7 cellular contexts compared by ENCODE assay signal in genomic region chr22:50731811-50732624, GRCh38. TPM values are rescaled to one million over a fixed set of nuclear protein-coding genes. Genes with fewer than 3 reads are reported as not detected.
DNase-seq lines count a peak whose midpoint lies in the region; ATAC-seq and TF ChIP-seq lines count a peak whose summit lies in the region.

No MANE protein-coding gene starts in this region.

- no peak overlapping the region for H3K9ac ChIP-seq in neural cell (ENCODE audit: low read length)

- in situ Hi-C loops in GM13977 (cut with MboI; ENCODE audit: low pct_unique_long_range_greater_than_20kb, low sequenced_read_pairs, unreplicated experiment) = no loop called here

- no peak overlapping the region for H3K4me2 ChIP-seq in neural cell (ENCODE audit: low read length)

- H3F3A ChIP-seq in neural cell (ENCODE audit: insufficient read depth, low read length, poor library complexity, severe bottlenecking) = no peaks in the 10 kb centered on the region

- peak; percentile 44 for TF ChIP-seq CTCF in GM13977 (IDR thresholded peaks at IDR 0.05; ENCODE audit: extremely low read depth, insufficient read depth, missing control alignments)
- peak; percentile 42 for TF ChIP-seq CTCF in neural cell (IDR thresholded peaks at IDR 0.05; ENCODE audit: poor library complexity, severe bottlenecking)
- peak; percentile 39 to 77 for TF ChIP-seq CTCF in suprapubic skin (IDR thresholded peaks at IDR 0.05)

- DNase-seq in GM13977 (ENCODE audit: low spot score) (peak; percentile 82), NCI-H82 (lab: John Stamatoyannopoulos, UW) (peak; percentile 64), erythroblast (lab: John Stamatoyannopoulos, UW) (peak; percentile 54 to 61), suprapubic skin (ENCODE audit: low spot score in 2 of 2) (peak; percentile 60 to 73)
- DNase-seq in activated CD8-positive, alpha-beta memory T cell treated with anti-CD3 and anti-CD28 coated beads, Interleukin-2, amount 50 U/mL, for 1 hour (ENCODE audit: extremely low read depth) = peak; percentile 20

- no peak for TF ChIP-seq POLR2A in erythroblast (IDR thresholded peaks at IDR 0.05; ENCODE audit: low read length)
- TF ChIP-seq POLR2A in suprapubic skin (IDR thresholded peaks at IDR 0.05) = no peak

- no peak for TF ChIP-seq EP300 in neural cell (conservative IDR thresholded peaks at IDR 0.05; ENCODE audit: poor library complexity, severe bottlenecking)
- TF ChIP-seq EP300 in suprapubic skin (IDR thresholded peaks at IDR 0.05) = no peak

- H3K27me3 ChIP-seq in neural cell (ENCODE audit: insufficient read depth, low read depth, low read length) (no peaks in the 10 kb centered on the region), suprapubic skin (peaks cover 16% of the 10 kb centered on the region)

- H4K20me1 ChIP-seq in neural cell (ENCODE audit: insufficient read depth) = no peaks in the 10 kb centered on the region

- WGBS in suprapubic skin = 63% methylated on average over 8 of the region's 32 CpGs

- TF ChIP-seq RAD21 in neural cell (conservative IDR thresholded peaks at IDR 0.05) = no peak

- no peak overlapping the region for H2AFZ ChIP-seq in neural cell (ENCODE audit: low read depth, low read length)

- H3K4me1 ChIP-seq in suprapubic skin = peaks cover 18% of the 10 kb centered on the region

- no peaks in the 10 kb centered on the region for H3K79me2 ChIP-seq in neural cell (replicated peaks; ENCODE audit: insufficient read depth, low read length)

- H3K4me3 ChIP-seq in neural cell (ENCODE audit: low read length) (no peak overlapping the region), suprapubic skin (peak overlapping the region; percentile 1)

- H3K36me3 ChIP-seq in neural cell (ENCODE audit: insufficient read depth, low read length) (no peaks in the 10 kb centered on the region), suprapubic skin (no peaks in the 10 kb centered on the region)

- H3K9me2 ChIP-seq in neural cell (ENCODE audit: insufficient read depth, low read length) = no peaks in the 10 kb centered on the region

- no peak for ATAC-seq in GM19463 (IDR thresholded peaks at IDR 0.05; ENCODE audit: unreplicated experiment)

- H3K9me3 ChIP-seq in neural cell (ENCODE audit: low read length) = no peaks in the 10 kb centered on the region
- H3K9me3 ChIP-seq in suprapubic skin = no peaks in the 10 kb centered on the region

- H3K27ac ChIP-seq in neural cell (ENCODE audit: low read length) (no peak overlapping the region), suprapubic skin (no peak overlapping the region)

TF ChIP-seq in neural cell, 6 proteins besides CTCF, POLR2A, EP300 and RAD21:
- TF ChIP-seq SMC3 (conservative IDR thresholded peaks at IDR 0.05; ENCODE audit: poor library complexity) = peak; percentile 14
- no peak for TF ChIP-seq TAF1 (IDR thresholded peaks at IDR 0.05; ENCODE audit: low read depth)

RNA-seq across cellular contexts. Expression of gene ACR, which starts 6.0 kb away (rescaled TPM):
- polyA plus RNA-seq in neural cell = not detected in 2 replicates
- polyA minus RNA-seq in neural cell = not detected in 2 replicates
- total RNA-seq in suprapubic skin = not detected

RNA-seq across cellular contexts. Expression of gene RABL2B, which starts 51.4 kb away (rescaled TPM):
- polyA plus RNA-seq in neural cell = 26.2 and 29.1 TPM in 2 replicates
- polyA minus RNA-seq in neural cell = 19.9 and 20.7 TPM in 2 replicates
- 10 to 100 TPM; 16.6 to 28.4 (median 24.8) TPM for total RNA-seq in suprapubic skin

RNA-seq across cellular contexts. Expression of gene SHANK3, which starts 59.4 kb away (rescaled TPM):
- polyA plus RNA-seq in neural cell = 5.5 and 6.3 TPM in 2 replicates
- polyA minus RNA-seq in neural cell = 9.6 and 9.7 TPM in 2 replicates
- total RNA-seq in suprapubic skin = 10 to 100 TPM in 2 of 4 donors, 1 to 10 TPM in 2; 2.9 to 15.9 (median 9.5) TPM

Comparison
In these comparisons a context has a peak if more than half of its experiments do, and no peak if none do; other contexts are left out.
1. DNase-seq: peak in every context shown above with its lines; median percentile 82 in GM13977; 66 in suprapubic skin; 64 in NCI-H82; 58 in erythroblast; 20 in activated CD8-positive, alpha-beta memory T cell treated with anti-CD3 and anti-CD28 coated beads, Interleukin-2, amount 50 U/mL, for 1 hour.